ENCODE assay signal across 8 cellular contexts in the genomic region with DNA sequence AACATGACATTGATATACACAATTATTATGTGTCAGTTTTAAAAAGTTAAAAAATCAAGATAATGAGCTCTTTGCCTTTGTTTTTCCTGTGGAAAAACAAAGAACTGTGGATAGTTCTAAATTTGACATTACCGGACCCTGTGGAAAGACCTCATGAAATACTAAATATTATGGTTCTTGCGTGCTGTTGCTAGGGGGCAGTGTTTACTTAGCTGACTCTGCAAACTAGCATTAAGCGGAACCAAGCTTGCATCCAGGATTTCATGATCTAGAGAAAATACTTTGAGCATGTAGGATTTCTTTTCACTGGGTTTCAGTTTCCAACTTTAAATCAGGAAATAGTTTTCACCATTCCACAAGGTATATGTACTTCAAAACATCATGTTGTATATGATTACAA. TPM values are rescaled to one million over a fixed set of nuclear protein-coding genes. Genes with fewer than 3 reads are reported as not detected.
A peak's percentile ranks its signal among the peaks of the same experiment; 100 is the strongest.
DNase-seq lines count a peak whose midpoint lies in the region; ATAC-seq, FAIRE-seq and TF ChIP-seq lines count a peak whose summit lies in the region.

No MANE protein-coding gene starts in this region.

- CTCF ChIA-PET in GM12878 (lab: Yijun Ruan, JAX), result interaction anchor here (0.6 to 5.6 kb wide), 93 partner anchors 8 to 1341 kb away, joined by 3 to 117 read pairs (median 5); a partner anchor contains a TSS

- TF ChIP-seq CTCF in GM12878 (IDR thresholded peaks at IDR 0.05 in 2 of 3, conservative IDR thresholded peaks at IDR 0.05 in 1 of 3; ENCODE audit: control insufficient read depth in 2 of 3, extremely low read depth in 1 of 3, insufficient read depth in 1 of 3, low read depth in 3 of 3, low read length in 3 of 3), result peak; percentile 53 to 78 (median 73); a peak in 5 of 6 replicates

- no peaks in the 10 kb centered on the region for H3K4me1 ChIP-seq in GM12878 (ENCODE audit: control insufficient read depth, insufficient read depth, low read length)

- FAIRE-seq in GM12878 (lab: Jason Lieb, UNC), result peak; percentile 69
- peak; percentile 99 for FAIRE-seq in islet of Langerhans (lab: Jason Lieb, UNC)

- no peak overlapping the region for H2AFZ ChIP-seq in GM12878 (ENCODE audit: control insufficient read depth, low read depth, low read length)

- SMC1A ChIA-PET in GM12878 (lab: Charles Lee; ENCODE audit: uncharacterized antibody, unreplicated experiment), result interaction anchor here (0.7 to 3.3 kb wide), 44 partner anchors 9 to 1342 kb away, joined by 3 to 51 read pairs (median 4); a partner anchor contains a TSS

- TF ChIP-seq RAD21 in GM12878 (IDR thresholded peaks at IDR 0.05; ENCODE audit: insufficient read depth, low read depth, low read length), result peak; percentile 93

- H3K27ac ChIP-seq in GM12878 (ENCODE audit: control insufficient read depth, insufficient read depth), result no peak overlapping the region

- no peaks in the 10 kb centered on the region for H3K36me3 ChIP-seq in GM12878 (ENCODE audit: control insufficient read depth in 2 of 2, insufficient read depth in 2 of 2, low read length in 1 of 2)

- H3K9ac ChIP-seq in GM12878 (ENCODE audit: control insufficient read depth, insufficient read depth, low read length), result no peak overlapping the region

- POLR2A ChIA-PET in GM12878 (lab: Charles Lee), result no interaction called here

- in situ Hi-C loops in GM12878 (cut with MboI), result loop anchor here (5.0 to 25.0 kb wide), 4 partner anchors 134 to 1597 kb away; no protein-coding TSS in a partner anchor

- H4K20me1 ChIP-seq in GM12878 (ENCODE audit: control insufficient read depth, insufficient read depth), result no peaks in the 10 kb centered on the region

- no peak for TF ChIP-seq POLR2A in GM12878 (IDR thresholded peaks at IDR 0.05; ENCODE audit: low read depth, low read length)

- BruUV-seq in GM12878 (replicated peaks; lab: Mats Ljungman, UMichigan), result no TSS peak

- intact Hi-C loops in GM12878 (cut with micrococcal nuclease; ENCODE audit: unreplicated experiment), result loop anchor here (1.0 to 5.0 kb wide), 4 partner anchors 136 to 947 kb away; no protein-coding TSS in a partner anchor

- peaks cover 0 to 1% of the 10 kb centered on the region in 2 experiments; a peak in 1 of 4 replicates for H3K27me3 ChIP-seq in GM12878 (replicated peaks in 1 of 2; ENCODE audit: control insufficient read depth in 2 of 2, insufficient read depth in 2 of 2, low read length in 1 of 2)

- RAD21 ChIA-PET in GM12878 (lab: Charles Lee; ENCODE audit: unreplicated experiment), result interaction anchor here (0.7 to 2.9 kb wide), 44 partner anchors 11 to 1341 kb away, joined by 3 to 33 read pairs (median 4); a partner anchor contains a TSS

- peak; percentile 9 for DNase-seq in DMS79 treated with DMSO at 0.1 percent for 48 hours (lab: John Stamatoyannopoulos, UW)
- DNase-seq in NCI-H526 (lab: John Stamatoyannopoulos, UW), result peak; percentile 60 to 84
- no peak for DNase-seq in GM12878 (ENCODE audit: low read depth, low spot score)
- no peak for DNase-seq in mesenteric fat pad (ENCODE audit: low spot score)

- H3K4me2 ChIP-seq in GM12878 (ENCODE audit: control insufficient read depth, insufficient read depth), result no peak overlapping the region

- ATAC-seq in HG02970 (IDR thresholded peaks at IDR 0.05; ENCODE audit: low FRiP score, unreplicated experiment) (peak; percentile 50), GM12878 (peak; percentile 87), HG03354 (IDR thresholded peaks at IDR 0.05; ENCODE audit: poor library complexity, severe bottlenecking, unreplicated experiment) (no peak), HG03571 (IDR thresholded peaks at IDR 0.05; ENCODE audit: unreplicated experiment) (no peak)

- 16% methylated on average over 3 of the region's 3 CpGs for WGBS in GM12878 (ENCODE audit: insufficient coverage, insufficient replicate concordance, low lambda C conversion rate, missing lambda C conversion rate)

- no peaks in the 10 kb centered on the region for H3K9me3 ChIP-seq in GM12878 (replicated peaks; ENCODE audit: control insufficient read depth, insufficient read depth, low read length)

- TF ChIP-seq EP300 in GM12878 (IDR thresholded peaks at IDR 0.05; ENCODE audit: borderline replicate concordance in 1 of 2, control insufficient read depth in 1 of 2, low read depth in 2 of 2, low read length in 2 of 2), result no peak

- no peaks in the 10 kb centered on the region for H3K79me2 ChIP-seq in GM12878 (ENCODE audit: control insufficient read depth, insufficient read depth, low read length)

- no peak overlapping the region for H3K4me3 ChIP-seq in GM12878

TF ChIP-seq in GM12878, 131 proteins besides CTCF, POLR2A, EP300 and RAD21:
- TF ChIP-seq FOXM1 (IDR thresholded peaks at IDR 0.05; ENCODE audit: low read depth, low read length) (no peak), SMC3 (IDR thresholded peaks at IDR 0.05; ENCODE audit: borderline replicate concordance, low read length) (peak; percentile 75)

RNA-seq across cellular contexts. Expression of a gene that starts 33.6 kb away (rescaled TPM):
- 3.0 TPM in 2 replicates for total RNA-seq in GM12878 (2013; cell fraction: nucleolus; rRNA removed)
- 4.0 and 4.1 TPM in 2 replicates for total RNA-seq in GM12878 (2014; rRNA removed)
- 2.9 and 3.2 TPM in 2 replicates for total RNA-seq in GM12878 (2014; rRNA removed; fragmentation: Illumina TruSeq; extraction: Trizol)
- total RNA-seq in GM12878 (2021), result 6.9 and 8.0 TPM in 2 replicates
- not detected for polyA plus RNA-seq in GM12878 (2011; ENCODE audit: low read depth)
- polyA plus RNA-seq in GM12878 (2011; rRNA removed), result 0.91 and 1.0 TPM in 2 replicates
- polyA plus RNA-seq in GM12878 (2011; cell fraction: cytosol; rRNA removed), result 1.3 and 1.6 TPM in 2 replicates
- polyA plus RNA-seq in GM12878 (2011; cell fraction: nucleus; rRNA removed), result 0.86 and 1.6 TPM in 2 replicates
- 0.03 and 0.20 TPM in 2 replicates for polyA plus RNA-seq in GM12878 (2012)
- 2.9 and 4.9 TPM in 2 replicates for polyA plus RNA-seq in GM12878 (2014; fragmentation: Illumina TruSeq; extraction: Trizol)
- polyA plus RNA-seq in GM12878 (2014; fragmentation: Nextera tagmentation; extraction: Ambion mirVana), result 1 to 10 TPM in 1 of 2 experiments, under 1 TPM in 1; 0.90 to 1.1 TPM
- polyA plus RNA-seq in GM12878 (2014; rRNA removed), result 2.6 and 2.7 TPM in 2 replicates
- 1 to 10 TPM; 3.2 to 4.3 TPM for polyA plus RNA-seq in GM12878 (2016; fragmentation: Nextera tagmentation; extraction: Ambion mirVana)
- 2.8 and 3.7 TPM in 2 replicates for polyA minus RNA-seq in GM12878 (2011; rRNA and poly(A)+ RNA removed)
- 1.6 and 1.7 TPM in 2 replicates for polyA minus RNA-seq in GM12878 (2011; cell fraction: cytosol; rRNA and poly(A)+ RNA removed)
- polyA minus RNA-seq in GM12878 (2011; cell fraction: nucleus; rRNA and poly(A)+ RNA removed), result 0.73 and 2.3 TPM in 2 replicates
- 2.6 TPM for total RNA-seq in mesenteric fat pad

Comparison
In these comparisons a context has a peak if more than half of its experiments do, and no peak if none do; other contexts are left out.
1. DNase-seq: peak in DMS79 treated with DMSO at 0.1 percent for 48 hours (single experiment) and NCI-H526 (2 of 2); none in GM12878 (single experiment) and mesenteric fat pad (single experiment).
2. ATAC-seq: peak in HG02970 (single experiment) and GM12878 (single experiment); none in HG03354 (single experiment) and HG03571 (single experiment).